Comparison of ENCODE assay signal across 13 cellular contexts in the genomic region with DNA sequence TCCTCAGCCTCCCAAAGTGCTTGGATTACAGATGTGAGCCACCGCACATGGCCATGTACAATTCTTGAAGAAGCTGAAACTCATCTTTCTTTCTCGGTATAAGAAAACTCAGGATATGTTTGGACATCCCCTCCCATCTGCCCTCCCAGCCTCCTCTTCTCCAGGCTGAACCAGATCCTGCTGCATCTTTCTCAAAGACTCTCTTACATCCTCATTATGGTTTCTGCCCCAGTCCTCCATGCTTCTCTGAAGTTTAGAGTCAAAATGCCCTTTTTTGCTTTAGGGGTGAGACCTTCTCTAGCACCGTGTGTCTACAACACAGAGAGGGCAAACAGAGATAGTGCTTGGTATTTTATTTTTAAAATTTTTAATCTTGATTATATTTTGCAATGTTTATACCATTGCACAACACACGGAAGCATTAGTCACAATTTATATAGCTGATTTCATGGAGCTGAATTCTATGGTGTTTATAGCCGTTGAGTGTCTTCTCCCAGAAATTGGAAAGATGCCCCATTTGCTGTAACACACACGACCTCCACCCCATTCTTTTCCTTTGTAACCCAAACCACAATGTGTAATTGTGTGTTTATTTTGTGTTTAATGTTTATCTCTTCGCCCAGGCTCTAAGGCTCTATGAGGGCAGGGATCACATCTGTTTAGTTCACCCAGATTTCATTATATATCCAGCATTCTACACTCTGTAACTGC.
DNase-seq lines count a peak whose midpoint lies in the region; ATAC-seq, FAIRE-seq and TF ChIP-seq lines count a peak whose summit lies in the region.
"Had no signal": no experiment of that assay in that cellular context is flagged by ENCODE, and none has a peak within 500 bp of the region (broad histone marks: within the 10 kb centered on the region; RNA-seq: fewer than 3 reads in every experiment).

No MANE protein-coding gene starts in this region.

- intact Hi-C loops in esophagus squamous epithelium (cut with DNase I) = no loop called here

- H3K4me3 Mint-ChIP-seq in T-helper 17 cell = no peak overlapping the region
- H3K4me3 Mint-ChIP-seq: activated naive CD8-positive, alpha-beta T cell; IgD-negative memory B cell had no signal

- no peaks in the 10 kb centered on the region for H3K36me3 ChIP-seq in esophagus squamous epithelium

- H3K27me3 ChIP-seq in foreskin keratinocyte = no peaks in the 10 kb centered on the region
- H3K27me3 ChIP-seq in esophagus squamous epithelium = peaks cover 0 to 6% (median 0%) of the 10 kb centered on the region in 4 donors

- H3K27me3 Mint-ChIP-seq in T-helper 17 cell = peaks cover 12% of the 10 kb centered on the region

- ATAC-seq in foreskin keratinocyte (peak; percentile 12), T-helper 17 cell (no peak)

- DNase-seq in NOMO-1 treated with DMSO at 0.1 percent for 48 hours (lab: John Stamatoyannopoulos, UW; ENCODE audit: unreplicated experiment) (peak; percentile 2), NOMO-1 (lab: John Stamatoyannopoulos, UW; ENCODE audit: unreplicated experiment in 2 of 2) (no peak), amniotic epithelial cell (ENCODE audit: low read depth) (peak; percentile 93), foreskin keratinocyte (peak; percentile 54 to 71), urothelium cell line (ENCODE audit: low spot score) (peak; percentile 34), T-helper 17 cell (no peak), esophagus squamous epithelium (lab: John Stamatoyannopoulos, UW) (no peak)
- DNase-seq in activated naive CD4-positive, alpha-beta T cell (lab: John Stamatoyannopoulos, UW) = no peak
- DNase-seq: activated CD4-positive, alpha-beta T cell treated with anti-CD3 and anti-CD28 coated beads, Interleukin-2, amount 50 U/mL, for 48 hours; NCI-H446 treated with DMSO at 0.1 percent for 48 hours had no signal

- no peak overlapping the region for H3K27ac Mint-ChIP-seq in T-helper 17 cell
- H3K27ac Mint-ChIP-seq: activated naive CD8-positive, alpha-beta T cell; IgD-negative memory B cell had no signal

- H3K4me1 ChIP-seq in foreskin keratinocyte (peaks cover 5% of the 10 kb centered on the region), esophagus squamous epithelium (peaks cover 0 to 13% (median 3%) of the 10 kb centered on the region in 3 donors)

- no peak overlapping the region for H3K27ac ChIP-seq in foreskin keratinocyte
- peak overlapping the region in 2 of 4 donors; percentile 40 to 48 for H3K27ac ChIP-seq in esophagus squamous epithelium

- TF ChIP-seq CTCF in foreskin keratinocyte (conservative IDR thresholded peaks at IDR 0.05) = no peak
- TF ChIP-seq CTCF in esophagus squamous epithelium (IDR thresholded peaks at IDR 0.05) = no peak

- WGBS in esophagus squamous epithelium, 2 donors = 47 to 48% methylated on average over 7 of the region's 7 CpGs

- H3K4me1 Mint-ChIP-seq in T-helper 17 cell = no peaks in the 10 kb centered on the region

- H3K4me3 ChIP-seq in esophagus squamous epithelium = no peak overlapping the region

- H3K9me3 ChIP-seq in T-helper 17 cell (ENCODE audit: control insufficient read depth, low read length, poor library complexity, severe bottlenecking) = no peaks in the 10 kb centered on the region
- no peaks in the 10 kb centered on the region for H3K9me3 ChIP-seq in esophagus squamous epithelium

- no peak for FAIRE-seq in urothelium cell line (lab: Jason Lieb, UNC)
- FAIRE-seq: A204.1 had no signal

- TF ChIP-seq POLR2A in esophagus squamous epithelium (IDR thresholded peaks at IDR 0.05) = no peak

- H3K36me3 Mint-ChIP-seq in T-helper 17 cell (ENCODE audit: low read depth) = no peaks in the 10 kb centered on the region
- H3K36me3 Mint-ChIP-seq: activated naive CD8-positive, alpha-beta T cell had no signal

Comparison
In these comparisons a context has a peak if more than half of its experiments do, and no peak if none do; other contexts are left out.
1. DNase-seq: peak in NOMO-1 treated with DMSO at 0.1 percent for 48 hours (single experiment), amniotic epithelial cell (single experiment), foreskin keratinocyte (2 of 2) and urothelium cell line (single experiment); none in NOMO-1 (0 of 2), T-helper 17 cell (0 of 3), activated naive CD4-positive, alpha-beta T cell (0 of 4) and esophagus squamous epithelium (single experiment).